In the genomic region with DNA sequence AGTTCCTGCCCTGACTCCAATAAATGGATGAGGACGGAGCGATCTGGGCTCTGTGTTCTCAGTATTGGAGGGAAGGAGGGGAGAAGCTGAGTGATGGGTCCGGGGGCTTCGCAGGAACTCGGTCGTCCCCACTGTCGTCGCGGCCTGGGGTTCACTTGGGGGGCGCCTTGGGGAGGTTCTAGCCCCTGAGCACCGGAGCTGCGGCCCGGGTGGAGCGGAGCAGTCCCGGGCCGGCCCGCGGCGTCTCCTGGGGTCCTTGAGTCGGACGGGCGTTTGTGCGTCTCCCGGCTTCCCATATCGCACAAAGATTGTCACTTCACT, we compare ENCODE assay signal across 9 cellular contexts. TPM values are rescaled to one million over a fixed set of nuclear protein-coding genes. Genes with fewer than 3 reads are reported as not detected.
A peak's percentile ranks its signal among the peaks of the same experiment; 100 is the strongest.
DNase-seq lines count a peak whose midpoint lies in the region; ATAC-seq, FAIRE-seq and TF ChIP-seq lines count a peak whose summit lies in the region.
"Had no signal": no experiment of that assay in that cellular context is flagged by ENCODE, and none has a peak within 500 bp of the region (broad histone marks: within the 10 kb centered on the region; RNA-seq: fewer than 3 reads in every experiment).

No MANE protein-coding gene starts in this region.

- H3K9me2 ChIP-seq in GM23338 (ENCODE audit: insufficient read depth), result no peaks in the 10 kb centered on the region

- TF ChIP-seq CTCF in GM23338 (conservative IDR thresholded peaks at IDR 0.05; ENCODE audit: low read depth in 2 of 2) (no peak), K562 (IDR thresholded peaks at IDR 0.05 in 2 of 3, conservative IDR thresholded peaks at IDR 0.05 in 1 of 3; ENCODE audit: insufficient read depth in 2 of 3, low read depth in 1 of 3, low read length in 3 of 3) (no peak), nephron progenitor cell (IDR thresholded peaks at IDR 0.05) (no peak)

- no peak for TF ChIP-seq EP300 in K562 (IDR thresholded peaks at IDR 0.05; ENCODE audit: low read length)

- H3K27me3 ChIP-seq in GM23338 (ENCODE audit: insufficient read depth) (peaks cover 69% of the 10 kb centered on the region), K562 (ENCODE audit: control insufficient read depth in 2 of 2, insufficient read depth in 2 of 2, low read length in 2 of 2) (no peaks in the 10 kb centered on the region)

- peaks cover 55% of the 10 kb centered on the region for H3K27me3 Mint-ChIP-seq in GM23338 (ENCODE audit: insufficient read depth, low read depth, poor library complexity)
- H3K27me3 Mint-ChIP-seq in nephron progenitor cell (ENCODE audit: low read depth, poor library complexity), result peaks cover 91% of the 10 kb centered on the region

- WGBS in K562 (ENCODE audit: insufficient coverage, low coverage, missing lambda C conversion rate), result 79% methylated on average over 16 of the region's 25 CpGs

- H3K4me2 ChIP-seq in GM23338 (peak overlapping the region; percentile 88), K562 (ENCODE audit: insufficient read depth, low read length) (peak overlapping the region; percentile 70)

- DNase-seq in GM23338 (ENCODE audit: low spot score) (peak; percentile 58), K562 (ENCODE audit: extremely low read depth in 1 of 4, low spot score in 3 of 4) (peak in 3 of 4 experiments; percentile 12 to 23 (median 20)), nephron progenitor cell (no peak), DMS153 (lab: John Stamatoyannopoulos, UW) (no peak), NCI-H1417 (lab: John Stamatoyannopoulos, UW) (no peak)
- DNase-seq: foreskin keratinocyte, NCI-H524 treated with DMSO at 0.1 percent for 48 hours had no signal

- no peak for FAIRE-seq in K562 (lab: Jason Lieb, UNC)
- FAIRE-seq: pancreas had no signal

- TF ChIP-seq RAD21 in K562 (CRISPR knock-in tag; conservative IDR thresholded peaks at IDR 0.05 in 1 of 2, IDR thresholded peaks at IDR 0.05 in 1 of 2), result no peak

- peak overlapping the region; percentile 67 for H3K4me3 Mint-ChIP-seq in GM23338
- H3K4me3 Mint-ChIP-seq in nephron progenitor cell, result peak overlapping the region; percentile 20

- H3K9me3 Mint-ChIP-seq in GM23338 (no peaks in the 10 kb centered on the region), nephron progenitor cell (no peaks in the 10 kb centered on the region)

- POLR2A ChIA-PET in K562 (lab: Yijun Ruan, JAX), result no interaction called here

- intact Hi-C loops in K562 (cut with micrococcal nuclease), result no loop called here

- peak overlapping the region; percentile 94 for H2AFZ ChIP-seq in GM23338
- peak overlapping the region; percentile 74; the same call in 1 of the 2 replicates for H2AFZ ChIP-seq in K562 (ENCODE audit: low read depth, low read length)

- no peaks in the 10 kb centered on the region for H3K9me1 ChIP-seq in K562 (ENCODE audit: control insufficient read depth, insufficient read depth, low read length)

- peak overlapping the region; percentile 59 to 89; a peak in 3 of 4 replicates for H3K9ac ChIP-seq in K562 (ENCODE audit: insufficient read depth in 1 of 2, low read depth in 2 of 2, low read length in 2 of 2)

- H3K27ac ChIP-seq in GM23338 (ENCODE audit: low read depth) (no peak overlapping the region), K562 (ENCODE audit: extremely low read depth, low read depth, low read length) (peak overlapping the region; percentile 66; the same call in 2 of the 3 replicates)
- H3K27ac ChIP-seq: foreskin keratinocyte, pancreas had no signal

- no peak for TF ChIP-seq POLR2A in K562 (conservative IDR thresholded peaks at IDR 0.05)

- H3K79me2 ChIP-seq in GM23338 (replicated peaks; ENCODE audit: insufficient read depth), result no peaks in the 10 kb centered on the region
- no peaks in the 10 kb centered on the region for H3K79me2 ChIP-seq in K562 (ENCODE audit: control insufficient read depth, insufficient read depth, low read length)

- H3K4me1 Mint-ChIP-seq in GM23338, result peaks cover 31% of the 10 kb centered on the region
- H3K4me1 Mint-ChIP-seq in nephron progenitor cell, result no peaks in the 10 kb centered on the region

- peaks cover 35% of the 10 kb centered on the region for H3K4me1 ChIP-seq in GM23338 (ENCODE audit: insufficient read depth)
- peaks cover 10 to 73% of the 10 kb centered on the region in 2 experiments; a peak in 4 of 5 replicates for H3K4me1 ChIP-seq in K562 (replicated peaks in 1 of 2; ENCODE audit: control insufficient read depth in 2 of 2, insufficient read depth in 2 of 2, low read length in 2 of 2)
- H3K4me1 ChIP-seq: foreskin keratinocyte had no signal

- H3K27ac Mint-ChIP-seq in GM23338, result no peak overlapping the region
- no peak overlapping the region for H3K27ac Mint-ChIP-seq in nephron progenitor cell

- H3K36me3 Mint-ChIP-seq in GM23338 (ENCODE audit: low read depth) (no peaks in the 10 kb centered on the region), nephron progenitor cell (ENCODE audit: low read depth) (no peaks in the 10 kb centered on the region)

- H3K9me3 ChIP-seq in K562 (replicated peaks; ENCODE audit: control insufficient read depth, insufficient read depth, low read depth, low read length), result no peaks in the 10 kb centered on the region
- H3K9me3 ChIP-seq: pancreas had no signal

- no TSS peak for BruUV-seq in K562 (replicated peaks; lab: Mats Ljungman, UMichigan)

- ATAC-seq in GM23338 (peak; percentile 17), K562 (no peak), HG03108 (IDR thresholded peaks at IDR 0.05; ENCODE audit: unreplicated experiment) (no peak)

- in situ Hi-C loops in K562 (cut with MboI), result no loop called here

- H3F3A ChIP-seq in GM23338 (replicated peaks; ENCODE audit: low read depth), result peaks cover 9% of the 10 kb centered on the region

- H3K4me3 ChIP-seq in GM23338, result peak overlapping the region; percentile 64
- peak overlapping the region; percentile 35 for H3K4me3 ChIP-seq in K562

- CTCF ChIA-PET in K562 (lab: Yijun Ruan, JAX; ENCODE audit: low intra/inter-chr PET ratio), result no interaction called here

- no peaks in the 10 kb centered on the region for H3K36me3 ChIP-seq in GM23338 (ENCODE audit: insufficient read depth)
- H3K36me3 ChIP-seq in K562 (ENCODE audit: control insufficient read depth, insufficient read depth, low read length), result no peaks in the 10 kb centered on the region
- H3K36me3 ChIP-seq: pancreas had no signal

- H4K20me1 ChIP-seq in GM23338 (replicated peaks; ENCODE audit: insufficient read depth) (no peaks in the 10 kb centered on the region; the same call in 1 of the 2 replicates), K562 (replicated peaks; ENCODE audit: control insufficient read depth, insufficient read depth, low read length) (no peaks in the 10 kb centered on the region)

RNA-seq across cellular contexts. Expression of a gene that starts 0.6 kb away (rescaled TPM):
- total RNA-seq in GM23338 (2014; rRNA removed; shearing (Covaris generic)), result not detected in 2 replicates
- 0.68 TPM in 1 of 2 replicates, not detected in the other for polyA plus RNA-seq in GM23338 (2016; fragmentation: Nextera tagmentation; extraction: Ambion mirVana)
- total RNA-seq in K562 (2011; cell fraction: chromatin; rRNA removed; ENCODE audit: low replicate concordance), result not detected in 2 replicates
- total RNA-seq in K562 (2011; cell fraction: nucleolus; rRNA removed), result not detected in 2 replicates
- total RNA-seq in K562 (2011; cell fraction: nucleoplasm; rRNA removed), result not detected in 2 replicates
- not detected in 2 replicates for total RNA-seq in K562 (2014; rRNA removed)
- not detected in 2 replicates for total RNA-seq in K562 (2014; rRNA removed; fragmentation: Illumina TruSeq; extraction: Trizol)
- not detected in 2 replicates for total RNA-seq in K562 (2015; rRNA removed; fragmentation: Illumina TruSeq; extraction: Trizol)
- not detected in 2 replicates for total RNA-seq in K562 (2021)
- polyA plus RNA-seq in K562 (2011; rRNA removed), result not detected in 2 replicates
- polyA plus RNA-seq in K562 (2011; cell fraction: cytosol; rRNA removed), result 1.2 TPM in 1 of 2 replicates, not detected in the other
- not detected in 2 replicates for polyA plus RNA-seq in K562 (2011; cell fraction: nucleus; rRNA removed)
- polyA plus RNA-seq in K562 (2012), result not detected in 2 replicates
- polyA plus RNA-seq in K562 (2014; fragmentation: Illumina TruSeq; extraction: Trizol), result not detected in 2 replicates
- polyA plus RNA-seq in K562 (2014; fragmentation: Nextera tagmentation; extraction: Ambion mirVana), result not detected
- not detected in 2 replicates for polyA plus RNA-seq in K562 (2014; rRNA removed)
- not detected in 2 replicates for polyA minus RNA-seq in K562 (2011; rRNA and poly(A)+ RNA removed)
- polyA minus RNA-seq in K562 (2011; cell fraction: cytosol; rRNA and poly(A)+ RNA removed), result not detected in 2 replicates
- polyA minus RNA-seq in K562 (2011; cell fraction: nucleus; rRNA and poly(A)+ RNA removed), result not detected in 2 replicates
- total RNA-seq: foreskin keratinocyte, pancreas had no signal
- polyA plus RNA-seq: foreskin keratinocyte, pancreas had no signal

RNA-seq across cellular contexts. Expression of a gene that starts 7.5 kb away (rescaled TPM):
- 1.9 TPM in 1 of 2 replicates, not detected in the other for total RNA-seq in GM23338 (2014; rRNA removed; shearing (Covaris generic))
- polyA plus RNA-seq in GM23338 (2016; fragmentation: Nextera tagmentation; extraction: Ambion mirVana) (7.8 and 11.7 TPM in 2 replicates), K562 (2011; rRNA removed) (144 and 346 TPM in 2 replicates), K562 (2014; fragmentation: Illumina TruSeq; extraction: Trizol) (106 and 709 TPM in 2 replicates), K562 (2014; fragmentation: Nextera tagmentation; extraction: Ambion mirVana) (100 to 1,000 TPM; 331 to 366 TPM), K562 (2014; rRNA removed) (670 and 853 TPM in 2 replicates)
- 30.8 and 82.0 TPM in 2 replicates for total RNA-seq in K562 (2011; cell fraction: chromatin; rRNA removed; ENCODE audit: low replicate concordance)
- total RNA-seq in K562 (2011; cell fraction: nucleolus; rRNA removed), result 188 and 285 TPM in 2 replicates
- total RNA-seq in K562 (2011; cell fraction: nucleoplasm; rRNA removed), result 162 and 198 TPM in 2 replicates
- total RNA-seq in K562 (2014; rRNA removed) (286 and 525 TPM in 2 replicates), K562 (2014; rRNA removed; fragmentation: Illumina TruSeq; extraction: Trizol) (21.9 and 40.4 TPM in 2 replicates), K562 (2015; rRNA removed; fragmentation: Illumina TruSeq; extraction: Trizol) (60.6 and 61.0 TPM in 2 replicates), K562 (2021) (443 and 467 TPM in 2 replicates)
- 625 and 2,736 TPM in 2 replicates for polyA plus RNA-seq in K562 (2011; cell fraction: cytosol; rRNA removed)
- 266 and 710 TPM in 2 replicates for polyA plus RNA-seq in K562 (2011; cell fraction: nucleus; rRNA removed)
- 154 and 603 TPM in 2 replicates for polyA plus RNA-seq in K562 (2012)
- 110 and 197 TPM in 2 replicates for polyA minus RNA-seq in K562 (2011; rRNA and poly(A)+ RNA removed)
- polyA minus RNA-seq in K562 (2011; cell fraction: cytosol; rRNA and poly(A)+ RNA removed), result 1,122 and 1,215 TPM in 2 replicates
- polyA minus RNA-seq in K562 (2011; cell fraction: nucleus; rRNA and poly(A)+ RNA removed), result 117 and 158 TPM in 2 replicates
- total RNA-seq: foreskin keratinocyte had no signal
- polyA plus RNA-seq: foreskin keratinocyte had no signal

RNA-seq across cellular contexts. Expression of a gene that starts 11.3 kb away (rescaled TPM):
- total RNA-seq in GM23338 (2014; rRNA removed; shearing (Covaris generic)), result not detected in 2 replicates
- polyA plus RNA-seq in GM23338 (2016; fragmentation: Nextera tagmentation; extraction: Ambion mirVana) (3.4 and 6.7 TPM in 2 replicates), K562 (2011; rRNA removed) (225 and 945 TPM in 2 replicates), K562 (2014; fragmentation: Illumina TruSeq; extraction: Trizol) (380 and 1,790 TPM in 2 replicates), K562 (2014; fragmentation: Nextera tagmentation; extraction: Ambion mirVana) (100 to 1,000 TPM; 280 to 426 TPM), K562 (2014; rRNA removed) (1,187 and 1,422 TPM in 2 replicates)
- total RNA-seq in K562 (2011; cell fraction: chromatin; rRNA removed; ENCODE audit: low replicate concordance), result 48.1 and 106 TPM in 2 replicates
- 358 and 373 TPM in 2 replicates for total RNA-seq in K562 (2011; cell fraction: nucleolus; rRNA removed)
- total RNA-seq in K562 (2011; cell fraction: nucleoplasm; rRNA removed), result 287 and 376 TPM in 2 replicates
- total RNA-seq in K562 (2014; rRNA removed) (833 and 1,312 TPM in 2 replicates), K562 (2014; rRNA removed; fragmentation: Illumina TruSeq; extraction: Trizol) (75.7 and 128 TPM in 2 replicates), K562 (2015; rRNA removed; fragmentation: Illumina TruSeq; extraction: Trizol) (235 and 260 TPM in 2 replicates), K562 (2021) (2,388 and 2,454 TPM in 2 replicates)
- 1,412 and 5,030 TPM in 2 replicates for polyA plus RNA-seq in K562 (2011; cell fraction: cytosol; rRNA removed)
- polyA plus RNA-seq in K562 (2011; cell fraction: nucleus; rRNA removed), result 376 and 755 TPM in 2 replicates
- 890 and 2,659 TPM in 2 replicates for polyA plus RNA-seq in K562 (2012)
- polyA minus RNA-seq in K562 (2011; rRNA and poly(A)+ RNA removed), result 234 and 324 TPM in 2 replicates
- 1,514 and 1,646 TPM in 2 replicates for polyA minus RNA-seq in K562 (2011; cell fraction: cytosol; rRNA and poly(A)+ RNA removed)
- 170 and 258 TPM in 2 replicates for polyA minus RNA-seq in K562 (2011; cell fraction: nucleus; rRNA and poly(A)+ RNA removed)
- total RNA-seq: foreskin keratinocyte had no signal

RNA-seq across cellular contexts. Expression of a gene that starts 12.7 kb away (rescaled TPM):
- not detected in 2 replicates for total RNA-seq in GM23338 (2014; rRNA removed; shearing (Covaris generic))
- 0.39 TPM in 1 of 2 replicates, not detected in the other for polyA plus RNA-seq in GM23338 (2016; fragmentation: Nextera tagmentation; extraction: Ambion mirVana)
- total RNA-seq in K562 (2011; cell fraction: chromatin; rRNA removed; ENCODE audit: low replicate concordance), result 24.8 and 31.8 TPM in 2 replicates
- total RNA-seq in K562 (2011; cell fraction: nucleolus; rRNA removed), result 215 and 289 TPM in 2 replicates
- 142 and 150 TPM in 2 replicates for total RNA-seq in K562 (2011; cell fraction: nucleoplasm; rRNA removed)
- total RNA-seq in K562 (2014; rRNA removed), result 207 and 227 TPM in 2 replicates
- 35.6 and 63.2 TPM in 2 replicates for total RNA-seq in K562 (2014; rRNA removed; fragmentation: Illumina TruSeq; extraction: Trizol)
- total RNA-seq in K562 (2015; rRNA removed; fragmentation: Illumina TruSeq; extraction: Trizol), result 53.5 and 58.0 TPM in 2 replicates
- total RNA-seq in K562 (2021), result 480 and 495 TPM in 2 replicates
- 610 and 640 TPM in 2 replicates for polyA plus RNA-seq in K562 (2011; rRNA removed)
- 883 and 4,551 TPM in 2 replicates for polyA plus RNA-seq in K562 (2011; cell fraction: cytosol; rRNA removed)
- 162 and 437 TPM in 2 replicates for polyA plus RNA-seq in K562 (2011; cell fraction: nucleus; rRNA removed)
- polyA plus RNA-seq in K562 (2012), result 135 and 513 TPM in 2 replicates
- polyA plus RNA-seq in K562 (2014; fragmentation: Illumina TruSeq; extraction: Trizol), result 101 and 278 TPM in 2 replicates
- polyA plus RNA-seq in K562 (2014; fragmentation: Nextera tagmentation; extraction: Ambion mirVana), result 100 to 1,000 TPM in 1 of 2 experiments, 10 to 100 TPM in 1; 80.7 to 113 TPM
- 365 and 410 TPM in 2 replicates for polyA plus RNA-seq in K562 (2014; rRNA removed)
- 45.2 and 140 TPM in 2 replicates for polyA minus RNA-seq in K562 (2011; rRNA and poly(A)+ RNA removed)
- 516 and 634 TPM in 2 replicates for polyA minus RNA-seq in K562 (2011; cell fraction: cytosol; rRNA and poly(A)+ RNA removed)
- 180 and 270 TPM in 2 replicates for polyA minus RNA-seq in K562 (2011; cell fraction: nucleus; rRNA and poly(A)+ RNA removed)
- total RNA-seq: foreskin keratinocyte had no signal
- polyA plus RNA-seq: pancreas had no signal

RNA-seq across cellular contexts. Expression of a gene that starts 15.1 kb away (rescaled TPM):
- 3.1 and 6.6 TPM in 2 replicates for total RNA-seq in GM23338 (2014; rRNA removed; shearing (Covaris generic))
- polyA plus RNA-seq in GM23338 (2016; fragmentation: Nextera tagmentation; extraction: Ambion mirVana) (8.3 and 8.5 TPM in 2 replicates), K562 (2011; rRNA removed) (23.1 and 32.6 TPM in 2 replicates), K562 (2014; fragmentation: Illumina TruSeq; extraction: Trizol) (4.8 and 31.2 TPM in 2 replicates), K562 (2014; fragmentation: Nextera tagmentation; extraction: Ambion mirVana) (10 to 100 TPM; 11.1 to 17.9 TPM), K562 (2014; rRNA removed) (151 and 161 TPM in 2 replicates)
- 2.5 and 15.0 TPM in 2 replicates for total RNA-seq in K562 (2011; cell fraction: chromatin; rRNA removed; ENCODE audit: low replicate concordance)
- total RNA-seq in K562 (2011; cell fraction: nucleolus; rRNA removed), result 26.7 and 30.4 TPM in 2 replicates
- 12.8 and 14.4 TPM in 2 replicates for total RNA-seq in K562 (2011; cell fraction: nucleoplasm; rRNA removed)
- total RNA-seq in K562 (2014; rRNA removed) (190 and 204 TPM in 2 replicates), K562 (2014; rRNA removed; fragmentation: Illumina TruSeq; extraction: Trizol) (1.7 and 2.3 TPM in 2 replicates), K562 (2015; rRNA removed; fragmentation: Illumina TruSeq; extraction: Trizol) (19.8 and 24.0 TPM in 2 replicates), K562 (2021) (89.7 and 102 TPM in 2 replicates)
- polyA plus RNA-seq in K562 (2011; cell fraction: cytosol; rRNA removed), result 116 and 521 TPM in 2 replicates
- polyA plus RNA-seq in K562 (2011; cell fraction: nucleus; rRNA removed), result 52.1 and 114 TPM in 2 replicates
- polyA plus RNA-seq in K562 (2012), result 65.9 and 71.5 TPM in 2 replicates
- 0.81 and 2.2 TPM in 2 replicates for polyA minus RNA-seq in K562 (2011; rRNA and poly(A)+ RNA removed)
- 8.6 and 9.8 TPM in 2 replicates for polyA minus RNA-seq in K562 (2011; cell fraction: cytosol; rRNA and poly(A)+ RNA removed)
- polyA minus RNA-seq in K562 (2011; cell fraction: nucleus; rRNA and poly(A)+ RNA removed), result 6.5 and 7.7 TPM in 2 replicates
- polyA plus RNA-seq: pancreas had no signal

Comparison
In these comparisons a context has a peak if more than half of its experiments do, and no peak if none do; other contexts are left out.
1. DNase-seq: peak in GM23338 (single experiment) and K562 (3 of 4); none in nephron progenitor cell (single experiment), DMS153 (single experiment) and NCI-H1417 (0 of 3).
2. RNA of a gene that starts 11.3 kb away (total RNA-seq): 48.1 to 2,454 TPM in K562; not detected in GM23338; every median in the first group is over 10 times any median in the second.